8 cellular contexts compared by ENCODE assay signal in genomic region chr16:31458073-31458834, GRCh38. TPM values are rescaled to one million over a fixed set of nuclear protein-coding genes. Genes with fewer than 3 reads are reported as not detected.
A peak's percentile ranks its signal among the peaks of the same experiment; 100 is the strongest.
DNase-seq lines count a peak whose midpoint lies in the region; TF ChIP-seq lines count a peak whose summit lies in the region.

No MANE protein-coding gene starts in this region.

- H3K4me1 ChIP-seq in HEK293 (ENCODE audit: control insufficient read depth, insufficient read depth, low read length) (peaks cover 9% of the 10 kb centered on the region), esophagus muscularis mucosa (peaks cover 56 to 67% (median 61%) of the 10 kb centered on the region in 4 donors), uterus (peaks cover 0 to 22% of the 10 kb centered on the region in 2 donors)

- no peaks in the 10 kb centered on the region for H3K27me3 ChIP-seq in esophagus muscularis mucosa
- H3K27me3 ChIP-seq in neural cell (ENCODE audit: insufficient read depth, low read depth, low read length), result no peaks in the 10 kb centered on the region
- no peaks in the 10 kb centered on the region for H3K27me3 ChIP-seq in uterus

- peak overlapping the region; percentile 98 for H3K9ac ChIP-seq in neural cell (ENCODE audit: low read length)

- no peak for TF ChIP-seq EP300 in esophagus muscularis mucosa (IDR thresholded peaks at IDR 0.05)
- no peak for TF ChIP-seq EP300 in neural cell (conservative IDR thresholded peaks at IDR 0.05; ENCODE audit: poor library complexity, severe bottlenecking)

- CTCF ChIA-PET in HEK293 (lab: Yijun Ruan, JAX), result interaction anchor here (0.5 to 1.4 kb wide), 7 partner anchors 13 to 52 kb away, joined by 3 to 6 read pairs (median 3); no protein-coding TSS in a partner anchor

- peak overlapping the region; percentile 92 for H3K4me2 ChIP-seq in neural cell (ENCODE audit: low read length)

- no peaks in the 10 kb centered on the region for H3K9me2 ChIP-seq in neural cell (ENCODE audit: insufficient read depth, low read length)

- POLR2A ChIA-PET in HEK293 (lab: Yijun Ruan, JAX), result interaction anchor here (0.6 to 2.3 kb wide), 9 partner anchors 13 to 415 kb away, joined by 3 to 16 read pairs (median 3); partner anchors contain the start of genes FUS, TGFB1I1, ZNF267 and ZNF843

- H3K9me3 ChIP-seq in HEK293 (ENCODE audit: control insufficient read depth, insufficient read depth, low read depth, low read length) (no peaks in the 10 kb centered on the region), esophagus muscularis mucosa (no peaks in the 10 kb centered on the region), neural cell (ENCODE audit: low read length) (no peaks in the 10 kb centered on the region), uterus (no peaks in the 10 kb centered on the region)

- H4K20me1 ChIP-seq in neural cell (ENCODE audit: insufficient read depth), result no peaks in the 10 kb centered on the region

- no peak for TF ChIP-seq RAD21 in neural cell (conservative IDR thresholded peaks at IDR 0.05)

- TF ChIP-seq CTCF in HEK293 (tag by site-specific recombination; IDR thresholded peaks at IDR 0.05) (peak; percentile 88), esophagus muscularis mucosa (IDR thresholded peaks at IDR 0.05) (peak in 1 of 3 experiments; percentile 22), neural cell (IDR thresholded peaks at IDR 0.05; ENCODE audit: poor library complexity, severe bottlenecking) (no peak), uterus (IDR thresholded peaks at IDR 0.05) (peak in 1 of 4 experiments; percentile 19)

- no peak for TF ChIP-seq POLR2A in esophagus muscularis mucosa (IDR thresholded peaks at IDR 0.05; ENCODE audit: low read depth)
- TF ChIP-seq POLR2A in uterus (IDR thresholded peaks at IDR 0.05), result no peak

- peak overlapping the region; percentile 83 for H3K27ac ChIP-seq in HEK293 (ENCODE audit: extremely low read depth, low read depth, low read length)
- peak overlapping the region; percentile 92 to 99 (median 98) for H3K27ac ChIP-seq in esophagus muscularis mucosa (replicated peaks in 1 of 4)
- peak overlapping the region; percentile 98 for H3K27ac ChIP-seq in neural cell (ENCODE audit: low read length)
- H3K27ac ChIP-seq in uterus, result peak overlapping the region; percentile 98 to 100

- H3F3A ChIP-seq in neural cell (ENCODE audit: insufficient read depth, low read length, poor library complexity, severe bottlenecking), result peaks cover 8% of the 10 kb centered on the region

- H3K36me3 ChIP-seq in HEK293 (ENCODE audit: control insufficient read depth in 2 of 2, insufficient read depth in 1 of 2, low read length in 2 of 2) (peaks cover 0 to 36% of the 10 kb centered on the region in 2 experiments; a peak in 2 of 3 replicates), esophagus muscularis mucosa (peaks cover 13 to 21% (median 17%) of the 10 kb centered on the region in 4 donors), neural cell (ENCODE audit: insufficient read depth, low read length) (no peaks in the 10 kb centered on the region), uterus (no peaks in the 10 kb centered on the region)

- intact Hi-C loops in esophagus muscularis mucosa (cut with DNase I) (loop anchor here (10.0 kb wide), 1 partner anchor 407 kb away; no protein-coding TSS in a partner anchor), uterus (cut with DNase I; ENCODE audit: low total_unique reads) (no loop called here)

- H3K4me3 ChIP-seq in HEK293 (ENCODE audit: low read depth, low read length) (peak overlapping the region; percentile 85), esophagus muscularis mucosa (peak overlapping the region; percentile 72 to 96 (median 82)), neural cell (ENCODE audit: low read length) (peak overlapping the region; percentile 99), uterus (peak overlapping the region; percentile 85 to 97)

- 0% methylated on average over 6 of the region's 42 CpGs for WGBS in esophagus muscularis mucosa

- H3K79me2 ChIP-seq in neural cell (replicated peaks; ENCODE audit: insufficient read depth, low read length), result peaks cover 22% of the 10 kb centered on the region

- DNase-seq in GDM1 (lab: John Stamatoyannopoulos, UW), result peak; percentile 64
- peak; percentile 77 for DNase-seq in NCI-H510A (lab: John Stamatoyannopoulos, UW)
- DNase-seq in activated T-cell treated with anti-CD3 and anti-CD28 coated beads for 48 hours (ENCODE audit: low read depth), result peak; percentile 41
- DNase-seq in esophagus muscularis mucosa (ENCODE audit: extremely low spot score), result no peak
- no peak for DNase-seq in uterus
- no peak for DNase-seq in putamen (ENCODE audit: low spot score)

- H2AFZ ChIP-seq in neural cell (ENCODE audit: low read depth, low read length), result peak overlapping the region; percentile 93

TF ChIP-seq in HEK293, 187 proteins besides CTCF, POLR2A, EP300 and RAD21 (continues in another document):
- TF ChIP-seq ZNF394 (tag by site-specific recombination; IDR thresholded peaks at IDR 0.05; ENCODE audit: borderline replicate concordance) (no peak), ZXDB (tag by site-specific recombination; IDR thresholded peaks at IDR 0.05) (peak; percentile 56; the same call in 1 of the 2 replicates), ZEB2 (tag by site-specific recombination; IDR thresholded peaks at IDR 0.05) (0 out of 2 replicates have a peak, but pooled peaks have one; percentile 12), ZNF600 (tag by site-specific recombination; IDR thresholded peaks at IDR 0.05) (peak; percentile 97)

TF ChIP-seq in neural cell, 6 proteins besides CTCF, POLR2A, EP300 and RAD21:
- no peak for TF ChIP-seq TAF1 (IDR thresholded peaks at IDR 0.05; ENCODE audit: low read depth)
- no peak for TF ChIP-seq SMC3 (conservative IDR thresholded peaks at IDR 0.05; ENCODE audit: poor library complexity)
- no peak for TF ChIP-seq MXI1 (conservative IDR thresholded peaks at IDR 0.05; ENCODE audit: poor library complexity, severe bottlenecking)
- TF ChIP-seq REST (IDR thresholded peaks at IDR 0.05; ENCODE audit: borderline replicate concordance), result no peak
- no peak for TF ChIP-seq POLR2AphosphoS5 (IDR thresholded peaks at IDR 0.05)
- TF ChIP-seq EZH2 (IDR thresholded peaks at IDR 0.05; ENCODE audit: borderline replicate concordance, insufficient read depth, low read length, poor library complexity, severe bottlenecking), result no peak

RNA-seq across cellular contexts. Expression of gene ARMC5, which starts 1.0 kb away (rescaled TPM):
- total RNA-seq in esophagus muscularis mucosa (10 to 100 TPM in 2 of 4 donors, 1 to 10 TPM in 2; 5.4 to 13.4 (median 9.9) TPM), uterus (10 to 100 TPM in 2 of 4 donors, 1 to 10 TPM in 2; 2.1 to 12.7 (median 8.0) TPM)
- 26.1 and 27.6 TPM in 2 replicates for polyA plus RNA-seq in neural cell
- 22.2 and 29.9 TPM in 2 replicates for polyA minus RNA-seq in neural cell

RNA-seq across cellular contexts. Expression of gene TGFB1I1, which starts 13.7 kb away (rescaled TPM):
- total RNA-seq in esophagus muscularis mucosa (100 to 1,000 TPM; 255 to 471 (median 274) TPM), uterus (100 to 1,000 TPM in 2 of 4 donors, 10 to 100 TPM in 2; 61.1 to 336 (median 107) TPM)
- 0.38 and 2.5 TPM in 2 replicates for polyA plus RNA-seq in neural cell
- polyA minus RNA-seq in neural cell, result under 0.01 and 0.23 TPM in 2 replicates

RNA-seq across cellular contexts. Expression of gene ZNF843, which starts 15.7 kb away (rescaled TPM):
- total RNA-seq in esophagus muscularis mucosa, result 1 to 10 TPM in 2 of 4 donors, under 1 TPM in 2; 0.50 to 1.9 (median 1.3) TPM
- polyA plus RNA-seq in neural cell, result 0.53 and 0.62 TPM in 2 replicates
- 2.4 and 2.8 TPM in 2 replicates for polyA minus RNA-seq in neural cell
- total RNA-seq in uterus, result 1 to 10 TPM in 3 of 4 donors, not detected in 1; 1.0 to 3.3 (median 1.5) TPM

RNA-seq across cellular contexts. Expression of gene SLC5A2, which starts 24.7 kb away (rescaled TPM):
- total RNA-seq in esophagus muscularis mucosa (under 1 TPM in 3 of 4 donors, not detected in 1; 0.13 to 0.66 (median 0.34) TPM), uterus (1 to 10 TPM in 1 of 4 donors, under 1 TPM in 1, not detected in 2; 0.83 to 2.4 TPM)
- polyA plus RNA-seq in neural cell, result not detected in 2 replicates
- not detected in 2 replicates for polyA minus RNA-seq in neural cell

RNA-seq across cellular contexts. Expression of gene COX6A2, which starts 30.1 kb away (rescaled TPM):
- total RNA-seq in esophagus muscularis mucosa, result 1 to 10 TPM in 1 of 4 donors, not detected in 3; 1.3 TPM
- polyA plus RNA-seq in neural cell, result not detected in 2 replicates
- not detected in 2 replicates for polyA minus RNA-seq in neural cell
- not detected for total RNA-seq in uterus

Comparison
In these comparisons a context has a peak if more than half of its experiments do, and no peak if none do; other contexts are left out.
1. DNase-seq: peak in GDM1 (single experiment), NCI-H510A (single experiment) and activated T-cell treated with anti-CD3 and anti-CD28 coated beads for 48 hours (single experiment); none in esophagus muscularis mucosa (single experiment), uterus (0 of 2) and putamen (single experiment).
2. Peak in every context shown above with its lines, with median percentiles within 50 percentile points of each other: H3K27ac ChIP-seq and H3K4me3 ChIP-seq.